8 cellular contexts compared by ENCODE assay signal in genomic region chr16:29116207-29116606, GRCh38.
DNase-seq lines count a peak whose midpoint lies in the region; ATAC-seq and TF ChIP-seq lines count a peak whose summit lies in the region.
"Not testable (repeated sequence)": the region's sequence is repeated elsewhere in the genome, so short reads cannot be mapped to it uniquely, and the experiment has no call there.

No MANE protein-coding gene starts in this region.

- intact Hi-C loops in CD4-positive, alpha-beta memory T cell (cut with micrococcal nuclease); lower lobe of right lung (cut with DNase I): not testable (repeated sequence)
- intact Hi-C loops in ovary (cut with DNase I) = loop anchor here in 2 of 4 donors (5.0 to 10.0 kb wide), 2 partner anchors 139 to 141 kb away; no protein-coding TSS in a partner anchor

- H3K36me3 ChIP-seq in CD4-positive, alpha-beta memory T cell (ENCODE audit: insufficient read depth, low read length) = peaks cover 23% of the 10 kb centered on the region
- not testable (repeated sequence) for H3K36me3 ChIP-seq in OCI-LY3 (replicated peaks; ENCODE audit: low read depth, low read length); fibroblast of lung (ENCODE audit: control insufficient read depth, insufficient read depth, low read length); ovary
- H3K36me3 ChIP-seq in lower lobe of right lung (peaks cover 22% of the 10 kb centered on the region), tibial nerve (peaks cover 0 to 19% (median 0%) of the 10 kb centered on the region in 3 donors)

- H3K4me3 ChIP-seq in CD4-positive, alpha-beta memory T cell (ENCODE audit: low read length in 2 of 2); OCI-LY3 (ENCODE audit: low read length); fibroblast of lung (replicated peaks in 1 of 4; ENCODE audit: control extremely low read depth in 1 of 4, insufficient read depth in 1 of 4, low read depth in 3 of 4, low read length in 4 of 4); ovary; tibial nerve: not testable (repeated sequence)
- H3K4me3 ChIP-seq in lower lobe of right lung = peak overlapping the region; percentile 14

- not testable (repeated sequence) for TF ChIP-seq CTCF in OCI-LY3 (IDR thresholded peaks at IDR 0.05; ENCODE audit: low read depth, low read length); fibroblast of lung (conservative IDR thresholded peaks at IDR 0.05 in 1 of 2, IDR thresholded peaks at IDR 0.05 in 1 of 2; ENCODE audit: low read depth in 1 of 2, low read length in 2 of 2); lower lobe of right lung (IDR thresholded peaks at IDR 0.05); ovary (IDR thresholded peaks at IDR 0.05); tibial nerve (IDR thresholded peaks at IDR 0.05)

- POLR2A ChIA-PET in CD4-positive, alpha-beta memory T cell (lab: Charles Lee; ENCODE audit: partially characterized antibody) = not testable (repeated sequence)

- not testable (repeated sequence) for H3K79me2 ChIP-seq in OCI-LY3 (ENCODE audit: low read length); fibroblast of lung (ENCODE audit: control insufficient read depth, insufficient read depth, low read length)

- not testable (repeated sequence) for H3K4me1 ChIP-seq in CD4-positive, alpha-beta memory T cell (ENCODE audit: insufficient read depth, low read length); fibroblast of lung (ENCODE audit: control insufficient read depth, extremely low read depth, insufficient read depth, low read length); ovary (ENCODE audit: insufficient read depth)
- peaks cover 42% of the 10 kb centered on the region for H3K4me1 ChIP-seq in OCI-LY3 (ENCODE audit: low read length)
- H3K4me1 ChIP-seq in lower lobe of right lung = peaks cover 14% of the 10 kb centered on the region
- peaks cover 0 to 16% (median 6%) of the 10 kb centered on the region in 4 donors for H3K4me1 ChIP-seq in tibial nerve

- CTCF ChIA-PET in CD4-positive, alpha-beta memory T cell (lab: Charles Lee; ENCODE audit: partially characterized antibody) = not testable (repeated sequence)
- CTCF ChIA-PET in activated CD8-positive, alpha-beta memory T cell treated with anti-CD3 and anti-CD28 coated beads, Interleukin-2, amount 10 ng/mL, durations not matched to agents 7 days and 5 days (lab: Charles Lee) = interaction anchor here (1.2 kb wide), 1 partner anchor 916 kb away, joined by 3 read pairs; no protein-coding TSS in a partner anchor

- H2AFZ ChIP-seq in OCI-LY3 (ENCODE audit: low read depth, low read length); fibroblast of lung (ENCODE audit: low read length): not testable (repeated sequence)

- not testable (repeated sequence) for TF ChIP-seq POLR2A in ovary (IDR thresholded peaks at IDR 0.05); tibial nerve (IDR thresholded peaks at IDR 0.05)

- not testable (repeated sequence) for DNase-seq in CD4-positive, alpha-beta memory T cell; activated CD8-positive, alpha-beta memory T cell treated with anti-CD3 and anti-CD28 coated beads, Interleukin-2, amount 10 ng/mL, durations not matched to agents 7 days and 5 days; activated naive CD8-positive, alpha-beta T cell treated with anti-CD3 and anti-CD28 coated beads for 36 hours; fibroblast of lung (ENCODE audit: low read depth in 2 of 2); lower lobe of right lung; ovary; tibial nerve (ENCODE audit: low spot score in 2 of 2)

- not testable (repeated sequence) for H3K9me3 Mint-ChIP-seq in CD4-positive, alpha-beta memory T cell; activated CD8-positive, alpha-beta memory T cell treated with anti-CD3 and anti-CD28 coated beads, Interleukin-2, amount 10 ng/mL, durations not matched to agents 7 days and 5 days (ENCODE audit: low read depth); activated naive CD8-positive, alpha-beta T cell treated with anti-CD3 and anti-CD28 coated beads for 36 hours

- not testable (repeated sequence) for TF ChIP-seq EP300 in ovary (IDR thresholded peaks at IDR 0.05); tibial nerve (IDR thresholded peaks at IDR 0.05)

- WGBS in ovary, 3 donors = 71 to 79% (median 76%) methylated on average over 12 of the region's 12 CpGs
- WGBS in tibial nerve, 2 donors = 71 to 84% methylated on average over 12 of the region's 12 CpGs

- peaks cover 29 to 49% of the 10 kb centered on the region in 2 donors for H3K36me3 Mint-ChIP-seq in CD4-positive, alpha-beta memory T cell
- peaks cover 38% of the 10 kb centered on the region for H3K36me3 Mint-ChIP-seq in activated CD8-positive, alpha-beta memory T cell treated with anti-CD3 and anti-CD28 coated beads, Interleukin-2, amount 10 ng/mL, durations not matched to agents 7 days and 5 days
- peaks cover 25% of the 10 kb centered on the region for H3K36me3 Mint-ChIP-seq in activated naive CD8-positive, alpha-beta T cell treated with anti-CD3 and anti-CD28 coated beads for 36 hours

- H3K9me3 ChIP-seq in CD4-positive, alpha-beta memory T cell (ENCODE audit: control insufficient read depth in 1 of 2, low read length in 2 of 2); OCI-LY3 (ENCODE audit: insufficient read depth, low read length); fibroblast of lung (ENCODE audit: control insufficient read depth, insufficient read depth, low read depth, low read length); lower lobe of right lung; ovary; tibial nerve: not testable (repeated sequence)

- not testable (repeated sequence) for H4K20me1 ChIP-seq in OCI-LY3 (ENCODE audit: insufficient read depth, low read length); fibroblast of lung (ENCODE audit: control insufficient read depth, extremely low read depth, insufficient read depth, low read length)

- not testable (repeated sequence) for H3K27ac ChIP-seq in CD4-positive, alpha-beta memory T cell (ENCODE audit: low read depth, low read length)
- peak overlapping the region; percentile 84 for H3K27ac ChIP-seq in OCI-LY3 (ENCODE audit: low read length)
- peak overlapping the region; percentile 44 for H3K27ac ChIP-seq in fibroblast of lung (ENCODE audit: insufficient read depth, low read length)
- peak overlapping the region; percentile 62 for H3K27ac ChIP-seq in lower lobe of right lung
- peak overlapping the region; percentile 45 to 87 for H3K27ac ChIP-seq in ovary
- peak overlapping the region in 3 of 4 donors; percentile 19 to 57 (median 56) for H3K27ac ChIP-seq in tibial nerve

- peak overlapping the region; percentile 43; the same call in 1 of the 2 replicates for H3K9ac ChIP-seq in OCI-LY3 (ENCODE audit: low read length)
- not testable (repeated sequence) for H3K9ac ChIP-seq in fibroblast of lung (ENCODE audit: insufficient read depth, low read length)

- H3K27me3 ChIP-seq in CD4-positive, alpha-beta memory T cell (ENCODE audit: insufficient read depth, low read length); OCI-LY3 (ENCODE audit: low read depth, low read length); fibroblast of lung (ENCODE audit: control insufficient read depth, insufficient read depth, low read length); lower lobe of right lung (ENCODE audit: low read depth); ovary; tibial nerve: not testable (repeated sequence)

- H3K4me3 Mint-ChIP-seq in CD4-positive, alpha-beta memory T cell; activated CD8-positive, alpha-beta memory T cell treated with anti-CD3 and anti-CD28 coated beads, Interleukin-2, amount 10 ng/mL, durations not matched to agents 7 days and 5 days: not testable (repeated sequence)
- peak overlapping the region; percentile 18 for H3K4me3 Mint-ChIP-seq in activated naive CD8-positive, alpha-beta T cell treated with anti-CD3 and anti-CD28 coated beads for 36 hours

- H3K27me3 Mint-ChIP-seq in CD4-positive, alpha-beta memory T cell; activated CD8-positive, alpha-beta memory T cell treated with anti-CD3 and anti-CD28 coated beads, Interleukin-2, amount 10 ng/mL, durations not matched to agents 7 days and 5 days; activated naive CD8-positive, alpha-beta T cell treated with anti-CD3 and anti-CD28 coated beads for 36 hours: not testable (repeated sequence)

- peaks cover 9 to 39% (median 22%) of the 10 kb centered on the region in 4 donors for H3K4me1 Mint-ChIP-seq in CD4-positive, alpha-beta memory T cell
- peaks cover 63% of the 10 kb centered on the region for H3K4me1 Mint-ChIP-seq in activated CD8-positive, alpha-beta memory T cell treated with anti-CD3 and anti-CD28 coated beads, Interleukin-2, amount 10 ng/mL, durations not matched to agents 7 days and 5 days
- H3K4me1 Mint-ChIP-seq in activated naive CD8-positive, alpha-beta T cell treated with anti-CD3 and anti-CD28 coated beads for 36 hours = peaks cover 45% of the 10 kb centered on the region

- H3K4me2 ChIP-seq in OCI-LY3 (ENCODE audit: low read length) = peak overlapping the region; percentile 66
- H3K4me2 ChIP-seq in fibroblast of lung (ENCODE audit: extremely low read depth, insufficient read depth, low read length) = not testable (repeated sequence)

- ATAC-seq in activated CD8-positive, alpha-beta memory T cell treated with anti-CD3 and anti-CD28 coated beads, Interleukin-2, amount 10 ng/mL, durations not matched to agents 7 days and 5 days; lower lobe of right lung: not testable (repeated sequence)

- peak overlapping the region in 4 of 7 donors; percentile 17 to 64 (median 46) for H3K27ac Mint-ChIP-seq in CD4-positive, alpha-beta memory T cell
- peak overlapping the region; percentile 65 for H3K27ac Mint-ChIP-seq in activated CD8-positive, alpha-beta memory T cell treated with anti-CD3 and anti-CD28 coated beads, Interleukin-2, amount 10 ng/mL, durations not matched to agents 7 days and 5 days
- H3K27ac Mint-ChIP-seq in activated naive CD8-positive, alpha-beta T cell treated with anti-CD3 and anti-CD28 coated beads for 36 hours = peak overlapping the region; percentile 58
